20 cellular contexts compared by ENCODE assay signal in the genomic region with DNA sequence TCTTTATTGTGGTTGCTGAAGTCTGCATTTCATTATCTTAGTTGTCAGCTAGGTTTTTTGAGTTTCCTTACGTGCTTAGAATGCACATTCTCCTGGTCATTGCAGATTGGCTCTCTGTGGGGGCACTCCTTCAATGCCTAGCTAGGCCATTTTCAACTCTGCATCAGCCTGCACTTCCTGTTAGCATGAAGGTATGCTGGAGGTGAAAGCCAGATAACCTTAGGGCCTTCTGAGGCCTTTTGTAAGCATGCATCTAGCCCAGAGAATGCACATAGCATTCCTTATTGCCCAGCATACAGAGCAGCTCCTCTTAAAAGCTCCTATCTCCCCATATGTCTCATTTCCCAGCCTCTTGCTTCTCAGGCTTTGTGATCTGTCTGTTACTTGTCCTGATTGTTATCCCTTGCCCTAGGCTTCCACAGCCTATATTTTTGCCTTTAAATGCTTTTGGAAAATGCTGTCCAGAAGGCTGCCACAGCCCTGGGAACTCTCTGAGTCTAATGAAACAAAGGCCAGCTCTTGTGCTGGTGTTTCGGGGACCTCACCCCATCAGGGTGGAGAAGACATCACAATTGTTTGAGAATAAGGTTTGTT.
DNase-seq lines count a peak whose midpoint lies in the region; ATAC-seq, FAIRE-seq and TF ChIP-seq lines count a peak whose summit lies in the region.
"Had no signal": no experiment of that assay in that cellular context is flagged by ENCODE, and none has a peak within 500 bp of the region (broad histone marks: within the 10 kb centered on the region; RNA-seq: fewer than 3 reads in every experiment).

No MANE protein-coding gene starts in this region.

- H3K36me3 ChIP-seq in IMR-90 (ENCODE audit: control insufficient read depth, insufficient read depth, low read length) (no peaks in the 10 kb centered on the region), keratinocyte (ENCODE audit: control insufficient read depth in 2 of 2, extremely low read depth in 1 of 2, insufficient read depth in 2 of 2, low read length in 2 of 2) (no peaks in the 10 kb centered on the region), smooth muscle cell (ENCODE audit: low read depth) (no peaks in the 10 kb centered on the region), mucosa of descending colon (ENCODE audit: low read depth) (no peaks in the 10 kb centered on the region), MG63 (no peaks in the 10 kb centered on the region)

- H3K9me3 ChIP-seq in IMR-90 (ENCODE audit: control insufficient read depth, insufficient read depth, low read length) = no peaks in the 10 kb centered on the region
- H3K9me3 ChIP-seq in keratinocyte (ENCODE audit: control insufficient read depth, low read depth, low read length) = no peaks in the 10 kb centered on the region
- H3K9me3 ChIP-seq in smooth muscle cell (replicated peaks; ENCODE audit: low read depth) = no peaks in the 10 kb centered on the region
- no peaks in the 10 kb centered on the region for H3K9me3 ChIP-seq in mucosa of descending colon
- H3K9me3 ChIP-seq in MG63 = no peaks in the 10 kb centered on the region

- DNase-seq in IMR-90 = no peak
- peak; percentile 28 for DNase-seq in amniotic epithelial cell (ENCODE audit: low read depth)
- DNase-seq in keratinocyte (ENCODE audit: low read depth, low spot score) = no peak
- no peak for DNase-seq in smooth muscle cell (lab: John Stamatoyannopoulos, UW; ENCODE audit: unreplicated experiment)
- DNase-seq in mucosa of descending colon = no peak
- no peak for DNase-seq in MG63
- DNase-seq in activated gamma-delta T cell (lab: John Stamatoyannopoulos, UW) = no peak
- DNase-seq: ACHN; C1 segment of cervical spinal cord; CD8-positive, alpha-beta memory T cell; NCI-H1417 treated with DMSO at 0.1 percent for 48 hours; NCI-H187 treated with DMSO at 0.1 percent for 48 hours; NCI-H69; NK-92 treated with Interleukin-12 subunit alpha and Interleukin-12 subunit beta, amount 100 ng/mL, for 24 hours; OCI-M1; SHP77; T-helper 1 cell had no signal

- intact Hi-C loops in IMR-90 (cut with micrococcal nuclease) (no loop called here), mucosa of descending colon (cut with DNase I, micrococcal nuclease) (no loop called here)

- H3K27me3 ChIP-seq in IMR-90 (ENCODE audit: control insufficient read depth, insufficient read depth, low read length) (no peaks in the 10 kb centered on the region), keratinocyte (ENCODE audit: control insufficient read depth, extremely low read depth, insufficient read depth, low read length) (peaks cover 4% of the 10 kb centered on the region), smooth muscle cell (ENCODE audit: low read depth) (no peaks in the 10 kb centered on the region), MG63 (no peaks in the 10 kb centered on the region)

- H3K9ac ChIP-seq in IMR-90 (ENCODE audit: low read depth, low read length) (no peak overlapping the region), keratinocyte (ENCODE audit: control insufficient read depth, extremely low read depth, insufficient read depth, low read length) (no peak overlapping the region), smooth muscle cell (ENCODE audit: low read depth) (no peak overlapping the region)

- peak overlapping the region; percentile 9; the same call in 1 of the 2 replicates for H3K4ac ChIP-seq in IMR-90 (ENCODE audit: low read depth, low read length)

- H3K4me3 ChIP-seq in IMR-90 (ENCODE audit: insufficient read depth, low read depth, low read length) = no peak overlapping the region
- no peak overlapping the region for H3K4me3 ChIP-seq in keratinocyte (ENCODE audit: control insufficient read depth in 2 of 3, extremely low read depth in 1 of 3, insufficient read depth in 2 of 3, low read depth in 1 of 3, low read length in 3 of 3)
- H3K4me3 ChIP-seq in smooth muscle cell = no peak overlapping the region
- no peak overlapping the region for H3K4me3 ChIP-seq in mucosa of descending colon
- H3K4me3 ChIP-seq in MG63 = no peak overlapping the region
- H3K4me3 ChIP-seq: K562 had no signal

- H3K79me2 ChIP-seq in keratinocyte (ENCODE audit: control insufficient read depth, insufficient read depth, low read length) = no peaks in the 10 kb centered on the region
- H3K79me2 ChIP-seq in smooth muscle cell (ENCODE audit: low read depth) = no peaks in the 10 kb centered on the region

- POLR2A ChIA-PET in IMR-90 (lab: Charles Lee; ENCODE audit: unreplicated experiment) = no interaction called here

- WGBS in IMR-90 (ENCODE audit: extremely low coverage in 2 of 2, insufficient read length in 1 of 2), 2 experiments = no CpG with 5 or more reads among the region's 2 CpGs
- WGBS in smooth muscle cell (ENCODE audit: low lambda C conversion rate) = 46% methylated on average over 2 of the region's 2 CpGs

- no peak overlapping the region for H2BK15ac ChIP-seq in IMR-90 (ENCODE audit: low read depth, low read length)

- H2AFZ ChIP-seq in IMR-90 (replicated peaks; ENCODE audit: low read length, poor library complexity) (peak overlapping the region; percentile 61), keratinocyte (ENCODE audit: control insufficient read depth, low read length) (no peak overlapping the region), smooth muscle cell (ENCODE audit: low read depth) (no peak overlapping the region)

- peak overlapping the region; percentile 29; the same call in 1 of the 2 replicates for H3K14ac ChIP-seq in IMR-90 (replicated peaks; ENCODE audit: low read depth, low read length)

- peak; percentile 35; the same call in 1 of the 2 replicates for ATAC-seq in IMR-90 (ENCODE audit: low read depth)
- ATAC-seq in mucosa of descending colon = no peak
- ATAC-seq: K562 had no signal

- TF ChIP-seq POLR2A in IMR-90 (IDR thresholded peaks at IDR 0.05; ENCODE audit: low read depth, low read length) = no peak

- H2BK20ac ChIP-seq in IMR-90 (ENCODE audit: low read depth, low read length) = no peak overlapping the region; the same call in 1 of the 2 replicates

- CTCF ChIA-PET in IMR-90 (lab: Yijun Ruan, JAX) = no interaction called here

- TF ChIP-seq RAD21 in IMR-90 (IDR thresholded peaks at IDR 0.05; ENCODE audit: low read length) = no peak

- H3F3A ChIP-seq in smooth muscle cell (ENCODE audit: low read depth) = peaks cover 8% of the 10 kb centered on the region

- no TSS peak for BruUV-seq in IMR-90 (replicated peaks; lab: Mats Ljungman, UMichigan)

- H2AK9ac ChIP-seq in IMR-90 (replicated peaks; ENCODE audit: low read depth, low read length, poor library complexity) = no peak overlapping the region

- peak overlapping the region; percentile 53; the same call in 1 of the 2 replicates for H4K91ac ChIP-seq in IMR-90 (ENCODE audit: insufficient read depth, low read depth, low read length)

- no peak overlapping the region for H3K27ac ChIP-seq in IMR-90 (ENCODE audit: insufficient read depth, low read length)
- H3K27ac ChIP-seq in keratinocyte (ENCODE audit: control insufficient read depth, insufficient read depth, low read length) = no peak overlapping the region
- peak overlapping the region; percentile 54 for H3K27ac ChIP-seq in smooth muscle cell (ENCODE audit: low read depth)

- peaks cover 10% of the 10 kb centered on the region for H3K4me1 ChIP-seq in IMR-90 (ENCODE audit: control insufficient read depth, insufficient read depth, low read length)
- peaks cover 6% of the 10 kb centered on the region for H3K4me1 ChIP-seq in keratinocyte (ENCODE audit: control insufficient read depth, extremely low read depth, insufficient read depth, low read length)
- peaks cover 3% of the 10 kb centered on the region for H3K4me1 ChIP-seq in smooth muscle cell (ENCODE audit: low read depth)
- H3K4me1 ChIP-seq in mucosa of descending colon (ENCODE audit: low read depth) = no peaks in the 10 kb centered on the region

- in situ Hi-C loops in IMR-90 (cut with MboI; ENCODE audit: low sequenced_read_pairs) = no loop called here

- H2BK120ac ChIP-seq in IMR-90 (ENCODE audit: low read depth, low read length) = peak overlapping the region; percentile 13; the same call in 1 of the 2 replicates

- H3K79me1 ChIP-seq in IMR-90 (ENCODE audit: low read depth in 1 of 2, low read length in 2 of 2) = no peaks in the 10 kb centered on the region

- peak overlapping the region; percentile 5; the same call in 1 of the 2 replicates for H3K18ac ChIP-seq in IMR-90 (ENCODE audit: low read depth, low read length)

- FAIRE-seq in keratinocyte (lab: Jason Lieb, UNC) = peak; percentile 41
- FAIRE-seq: D721Med, G401.6, K562 had no signal

- H2BK5ac ChIP-seq in IMR-90 (ENCODE audit: low read depth, low read length, poor library complexity, severe bottlenecking) = peak overlapping the region; percentile 8

- peaks cover 6% of the 10 kb centered on the region for H3K9me1 ChIP-seq in IMR-90 (ENCODE audit: insufficient read depth, low read length)
- H3K9me1 ChIP-seq in keratinocyte (ENCODE audit: control insufficient read depth, extremely low read depth, insufficient read depth, low read length) = no peaks in the 10 kb centered on the region

- H4K20me1 ChIP-seq in IMR-90 (ENCODE audit: insufficient read depth, low read length) = no peaks in the 10 kb centered on the region
- no peaks in the 10 kb centered on the region for H4K20me1 ChIP-seq in keratinocyte (ENCODE audit: control insufficient read depth, extremely low read depth, insufficient read depth, low read length)
- no peaks in the 10 kb centered on the region for H4K20me1 ChIP-seq in smooth muscle cell (ENCODE audit: low read depth)

- H2AK5ac ChIP-seq in IMR-90 (ENCODE audit: low read depth, low read length) = no peak overlapping the region

- dilution Hi-C loops in IMR-90 (cut with HindIII; ENCODE audit: low sequenced_read_pairs, unreplicated experiment) (no loop called here), keratinocyte (cut with MboI; ENCODE audit: extremely low pct_ligation_motif_present, low sequenced_read_pairs) (no loop called here)

- H3K56ac ChIP-seq in IMR-90 (ENCODE audit: extremely low read depth, insufficient read depth, low read length) = no peak overlapping the region

- H3K23ac ChIP-seq in IMR-90 (ENCODE audit: low read depth, low read length) = no peak overlapping the region

- 0 out of 4 replicates have a peak overlapping the region, but pooled peaks of 1 of the 2 experiments have one; percentile 21 for H4K8ac ChIP-seq in IMR-90 (ENCODE audit: low read depth in 2 of 2, low read length in 2 of 2)

- H3K4me2 ChIP-seq in IMR-90 (ENCODE audit: low read depth, low read length) = no peak overlapping the region
- H3K4me2 ChIP-seq in keratinocyte (ENCODE audit: control insufficient read depth, extremely low read depth, insufficient read depth, low read depth, low read length) = no peak overlapping the region
- H3K4me2 ChIP-seq in smooth muscle cell = no peak overlapping the region

- TF ChIP-seq CTCF in IMR-90 (conservative IDR thresholded peaks at IDR 0.05; ENCODE audit: low read depth, low read length) (no peak), keratinocyte (optimal IDR thresholded peaks at IDR 0.05 in 1 of 3, IDR thresholded peaks at IDR 0.05 in 1 of 3, conservative IDR thresholded peaks at IDR 0.05 in 1 of 3; ENCODE audit: extremely low read depth in 1 of 3, insufficient read depth in 2 of 3, low read length in 3 of 3) (no peak), smooth muscle cell (IDR thresholded peaks at IDR 0.05; ENCODE audit: borderline replicate concordance, insufficient read depth, poor library complexity, severe bottlenecking) (no peak), mucosa of descending colon (IDR thresholded peaks at IDR 0.05) (no peak)

- peak overlapping the region; percentile 38; the same call in 1 of the 2 replicates for H4K5ac ChIP-seq in IMR-90 (ENCODE audit: low read depth, low read length)
